8 cellular contexts compared by ENCODE assay signal in genomic region chr11:71563401-71563800, GRCh38. TPM values are rescaled to one million over a fixed set of nuclear protein-coding genes. Genes with fewer than 3 reads are reported as not detected.
DNase-seq lines count a peak whose midpoint lies in the region; ATAC-seq and TF ChIP-seq lines count a peak whose summit lies in the region.

No MANE protein-coding gene starts in this region.

- no peaks in the 10 kb centered on the region for H3K4me1 ChIP-seq in osteoblast (ENCODE audit: insufficient read depth, low read length)

- TF ChIP-seq CTCF in GM06990 (IDR thresholded peaks at IDR 0.05; ENCODE audit: insufficient read depth, low read length, poor library complexity, severe bottlenecking) = peak; percentile 73
- peak; percentile 62 for TF ChIP-seq CTCF in osteoblast (IDR thresholded peaks at IDR 0.05; ENCODE audit: extremely low read depth, low read depth, low read length)

- H2AFZ ChIP-seq in osteoblast (ENCODE audit: low read length) = no peak overlapping the region

- no peaks in the 10 kb centered on the region for H3K9me3 ChIP-seq in osteoblast (ENCODE audit: low read depth, low read length)

- ATAC-seq in HG02759 (IDR thresholded peaks at IDR 0.05; ENCODE audit: unreplicated experiment) (no peak), HG02885 (IDR thresholded peaks at IDR 0.05; ENCODE audit: poor library complexity, unreplicated experiment) (no peak)

- no peak overlapping the region for H3K27ac ChIP-seq in osteoblast (ENCODE audit: low read depth, low read length)

- DNase-seq in A172 (ENCODE audit: low spot score) = peak; percentile 82
- DNase-seq in GM06990 (ENCODE audit: extremely low read depth, insufficient read length) = no peak
- peak; percentile 31 for DNase-seq in NCI-H69 (lab: John Stamatoyannopoulos, UW)
- peak; percentile 81 for DNase-seq in dermis blood vessel endothelial cell
- DNase-seq in osteoblast (ENCODE audit: insufficient read length, low spot score, missing footprints) = peak; percentile 93
- DNase-seq in SIG-M5 treated with dmso at 0.1 percent for 504 hours (lab: John Stamatoyannopoulos, UW; ENCODE audit: unreplicated experiment) = no peak

- H4K20me1 ChIP-seq in osteoblast (ENCODE audit: insufficient read depth, low read length) = no peaks in the 10 kb centered on the region

- H3K36me3 ChIP-seq in GM06990 (ENCODE audit: control insufficient read depth, insufficient read depth, low read length) (no peaks in the 10 kb centered on the region), osteoblast (ENCODE audit: insufficient read depth, low read length) (no peaks in the 10 kb centered on the region)

- no peak overlapping the region for H3K4me2 ChIP-seq in osteoblast (ENCODE audit: insufficient read depth, low read length)

- H3K4me3 ChIP-seq in GM06990 (replicated peaks; ENCODE audit: low read depth, low read length) (no peak overlapping the region), osteoblast (ENCODE audit: insufficient read depth, low read length) (no peak overlapping the region)

- H3K27me3 ChIP-seq in GM06990 (replicated peaks; ENCODE audit: control insufficient read depth, insufficient read depth, low read length) = no peaks in the 10 kb centered on the region
- peaks cover 24% of the 10 kb centered on the region for H3K27me3 ChIP-seq in osteoblast (ENCODE audit: insufficient read depth, low read length)

- H3K79me2 ChIP-seq in osteoblast (ENCODE audit: insufficient read depth, low read length) = no peaks in the 10 kb centered on the region

RNA-seq across cellular contexts. Expression of gene KRTAP5-10, which starts 2.0 kb away (rescaled TPM):
- total RNA-seq in A172 (2014; rRNA removed; shearing (Covaris generic)) = not detected in 2 replicates
- total RNA-seq in dermis blood vessel endothelial cell (not detected in 2 replicates), osteoblast (0.36 TPM in 1 of 2 replicates, not detected in the other)

RNA-seq across cellular contexts. Expression of gene KRTAP5-9, which starts 15.2 kb away (rescaled TPM):
- total RNA-seq in A172 (2014; rRNA removed; shearing (Covaris generic)) = not detected in 2 replicates
- not detected in 2 replicates for total RNA-seq in dermis blood vessel endothelial cell
- not detected in 2 replicates for total RNA-seq in osteoblast

RNA-seq across cellular contexts. Expression of gene KRTAP5-11, which starts 19.3 kb away (rescaled TPM):
- not detected in 2 replicates for total RNA-seq in A172 (2014; rRNA removed; shearing (Covaris generic))
- total RNA-seq in dermis blood vessel endothelial cell = not detected in 2 replicates
- not detected in 2 replicates for total RNA-seq in osteoblast

RNA-seq across cellular contexts. Expression of gene KRTAP5-8, which starts 25.6 kb away (rescaled TPM):
- not detected in 2 replicates for total RNA-seq in A172 (2014; rRNA removed; shearing (Covaris generic))
- total RNA-seq in dermis blood vessel endothelial cell (not detected in 2 replicates), osteoblast (0.36 TPM in 1 of 2 replicates, not detected in the other)

RNA-seq across cellular contexts. Expression of gene KRTAP5-7, which starts 36.3 kb away (rescaled TPM):
- not detected in 2 replicates for total RNA-seq in A172 (2014; rRNA removed; shearing (Covaris generic))
- total RNA-seq in dermis blood vessel endothelial cell (not detected in 2 replicates), osteoblast (0.36 and 0.59 TPM in 2 replicates)

Comparison
In these comparisons a context has a peak if more than half of its experiments do, and no peak if none do; other contexts are left out.
1. DNase-seq: peak in A172 (single experiment), NCI-H69 (single experiment), dermis blood vessel endothelial cell (single experiment) and osteoblast (single experiment); none in GM06990 (single experiment) and SIG-M5 treated with dmso at 0.1 percent for 504 hours (single experiment).